In genomic region chr22:39486951-39487825, GRCh38 we compare ENCODE assay signal across 31 cellular contexts. TPM values are rescaled to one million over a fixed set of nuclear protein-coding genes. Genes with fewer than 3 reads are reported as not detected.
DNase-seq lines count a peak whose midpoint lies in the region; ATAC-seq, FAIRE-seq and TF ChIP-seq lines count a peak whose summit lies in the region.
"Had no signal": no experiment of that assay in that cellular context is flagged by ENCODE, and none has a peak within 500 bp of the region (broad histone marks: within the 10 kb centered on the region; RNA-seq: fewer than 3 reads in every experiment).

No MANE protein-coding gene starts in this region.

- no peaks in the 10 kb centered on the region for H3K27me3 ChIP-seq in heart left ventricle
- no peaks in the 10 kb centered on the region for H3K27me3 ChIP-seq in neuronal stem cell (ENCODE audit: control insufficient read depth in 3 of 3, insufficient read depth in 3 of 3, low read depth in 1 of 3, low read length in 3 of 3)
- H3K27me3 ChIP-seq in small intestine (ENCODE audit: control insufficient read depth in 2 of 2, insufficient read depth in 2 of 2, low read length in 2 of 2), result no peaks in the 10 kb centered on the region
- H3K27me3 ChIP-seq in colonic mucosa, result no peaks in the 10 kb centered on the region
- H3K27me3 ChIP-seq: adrenal gland, MG63, upper lobe of left lung had no signal

- no peak overlapping the region for H3K4ac ChIP-seq in neuronal stem cell (ENCODE audit: low read length)

- no peak overlapping the region for H4K91ac ChIP-seq in neuronal stem cell (ENCODE audit: low read depth, low read length, poor library complexity)

- TF ChIP-seq POLR2A in heart left ventricle (IDR thresholded peaks at IDR 0.05), result no peak

- H3K27ac ChIP-seq in heart left ventricle (peak overlapping the region in 1 of 12 donors; percentile 22), neuronal stem cell (replicated peaks; ENCODE audit: low read length) (no peak overlapping the region), small intestine (ENCODE audit: low read depth in 1 of 2, low read length in 1 of 2) (no peak overlapping the region), colonic mucosa (no peak overlapping the region)
- H3K27ac ChIP-seq: A549, adrenal gland, HL-60, KMS-11, PC-9, upper lobe of left lung had no signal

- H3K9me3 ChIP-seq in heart left ventricle (no peaks in the 10 kb centered on the region), neuronal stem cell (replicated peaks in 1 of 2; ENCODE audit: control insufficient read depth in 2 of 2, insufficient read depth in 1 of 2, low read depth in 1 of 2, low read length in 2 of 2) (no peaks in the 10 kb centered on the region), small intestine (ENCODE audit: control insufficient read depth, low read depth) (no peaks in the 10 kb centered on the region), colonic mucosa (no peaks in the 10 kb centered on the region)
- H3K9me3 ChIP-seq: A549, adrenal gland, MG63, upper lobe of left lung had no signal

- intact Hi-C loops in heart left ventricle (cut with DNase I) (no loop called here), cardiac septum (cut with DNase I) (no loop called here), left cardiac atrium (cut with DNase I) (no loop called here), colonic mucosa (cut with DNase I) (no loop called here)

- H3K4me2 ChIP-seq in neuronal stem cell (ENCODE audit: insufficient read depth, low read length, poor library complexity, severe bottlenecking), result peak overlapping the region; percentile 18
- H3K4me2 ChIP-seq: A549, KMS-11, PC-9 had no signal

- H2BK12ac ChIP-seq in neuronal stem cell (ENCODE audit: low read length), result peak overlapping the region; percentile 10

- ATAC-seq in heart left ventricle (peak in 3 of 4 donors; percentile 18 to 66 (median 26)), left cardiac atrium (peak; percentile 10 to 34), GM21360 (IDR thresholded peaks at IDR 0.05; ENCODE audit: unreplicated experiment) (no peak)
- ATAC-seq: A549; activated CD8-positive, alpha-beta T cell treated with anti-CD3 and anti-CD28 coated beads, Interleukin-2, amount 10 ng/mL, durations not matched to agents 7 days and 5 days; activated T-helper 17 cell treated with anti-CD3 and anti-CD28 coated beads, Interleukin-2, amount 50 U/mL, for 72 hours; stimulated activated memory B cell treated with anti-CD40 and anti-IgM and Interleukin-4, amounts not matched to agents 10 μg/mL and 1 μg/mL and 100 μg/mL, for 72 hours; T-helper 17 cell had no signal

- H2AK5ac ChIP-seq in neuronal stem cell (ENCODE audit: low read depth, low read length), result peak overlapping the region; percentile 63

- TF ChIP-seq CTCF in heart left ventricle (IDR thresholded peaks at IDR 0.05) (no peak), colonic mucosa (IDR thresholded peaks at IDR 0.05) (no peak)

- peaks cover 0 to 17% (median 0%) of the 10 kb centered on the region in 12 donors for H3K4me1 ChIP-seq in heart left ventricle
- H3K4me1 ChIP-seq in neuronal stem cell (ENCODE audit: control insufficient read depth in 2 of 2, insufficient read depth in 1 of 2, low read depth in 1 of 2, low read length in 2 of 2), result peaks cover 0 to 2% of the 10 kb centered on the region in 2 donors
- H3K4me1 ChIP-seq in small intestine (ENCODE audit: control insufficient read depth in 2 of 2, insufficient read depth in 1 of 2, low read depth in 1 of 2, low read length in 1 of 2), result peaks cover 0 to 8% of the 10 kb centered on the region in 2 donors
- H3K4me1 ChIP-seq in colonic mucosa, result peaks cover 7% of the 10 kb centered on the region
- H3K4me1 ChIP-seq: A549 had no signal

- peak in 1 of 5 donors; percentile 55 for DNase-seq in heart left ventricle
- DNase-seq in cardiac septum (ENCODE audit: low spot score), result no peak
- no peak for DNase-seq in left cardiac atrium
- no peak for DNase-seq in neuronal stem cell (ENCODE audit: low spot score)
- DNase-seq in small intestine, result no peak
- DNase-seq in activated T-cell treated with anti-CD3 and anti-CD28 coated beads, Interleukin-2, amount 50 U/mL, for 48 hours, result no peak
- DNase-seq in colonic mucosa, result no peak
- DNase-seq: activated CD4-positive, alpha-beta T cell treated with anti-CD3 and anti-CD28 coated beads for 1 hour; activated CD8-positive, alpha-beta T cell treated with anti-CD3 and anti-CD28 coated beads, Interleukin-2, amount 10 ng/mL, durations not matched to agents 7 days and 5 days; activated naive CD4-positive, alpha-beta T cell treated with anti-CD3 and anti-CD28 coated beads, Interleukin-2, amount 10 ng/mL, durations not matched to agents 7 days and 5 days; adrenal gland; CD4-positive, alpha-beta memory T cell; HCEC 1CT; MG63; naive B cell; NCI-H1105; NCI-H2029 treated with DMSO at 0.1 percent for 48 hours; NCI-H526 treated with DMSO at 0.1 percent for 48 hours; PC-9; T-helper 17 cell had no signal

- H4K8ac ChIP-seq in neuronal stem cell (ENCODE audit: low read depth, low read length), result no peak overlapping the region

- no peak overlapping the region for H2BK5ac ChIP-seq in neuronal stem cell (ENCODE audit: low read length)

- H3K79me1 ChIP-seq in neuronal stem cell (ENCODE audit: low read depth, low read length), result peaks cover 1% of the 10 kb centered on the region

- no peak overlapping the region for H2BK120ac ChIP-seq in neuronal stem cell (ENCODE audit: low read depth, low read length)

- peak overlapping the region; percentile 70 for H3K9ac ChIP-seq in neuronal stem cell (ENCODE audit: low read depth, low read length, poor library complexity)
- H3K9ac ChIP-seq in colonic mucosa (ENCODE audit: low read depth in 2 of 2, low read length in 2 of 2), result no peak overlapping the region
- H3K9ac ChIP-seq: KMS-11 had no signal

- H3K18ac ChIP-seq in neuronal stem cell (ENCODE audit: low read length), result no peak overlapping the region

- H3K4me3 ChIP-seq in heart left ventricle (no peak overlapping the region), neuronal stem cell (ENCODE audit: low read length in 2 of 2) (no peak overlapping the region), small intestine (ENCODE audit: low read depth in 1 of 2, low read length in 2 of 2) (no peak overlapping the region), colonic mucosa (no peak overlapping the region)
- H3K4me3 ChIP-seq: A549, adrenal gland, MG63, PC-9, upper lobe of left lung had no signal

- H3K23ac ChIP-seq in neuronal stem cell (ENCODE audit: low read depth, low read length, poor library complexity), result no peak overlapping the region

- FAIRE-seq in small intestine (lab: Jason Lieb, UNC), result no peak
- FAIRE-seq: A549, endothelial cell of umbilical vein, GM18507 had no signal

- no peak overlapping the region for H3K14ac ChIP-seq in neuronal stem cell (ENCODE audit: low read length)

- 70 to 84% (median 81%) methylated on average over 24 to 45 of the region's 45 CpGs for WGBS in heart left ventricle, 4 donors
- no CpG with 5 or more reads among the region's 45 CpGs for WGBS in neuronal stem cell (ENCODE audit: extremely low coverage in 2 of 2, insufficient read length in 2 of 2, insufficient replicate concordance in 1 of 2), 2 donors
- WGBS in small intestine, 3 donors, result 83 to 88% (median 87%) methylated on average over 37 to 45 of the region's 45 CpGs

- H3K36me3 ChIP-seq in heart left ventricle (peaks cover 0 to 9% (median 0%) of the 10 kb centered on the region in 9 donors), neuronal stem cell (replicated peaks in 1 of 2; ENCODE audit: control insufficient read depth in 2 of 2, insufficient read depth in 2 of 2, low read length in 2 of 2) (peaks cover 0 to 16% of the 10 kb centered on the region in 2 donors), small intestine (ENCODE audit: control insufficient read depth in 2 of 2, insufficient read depth in 2 of 2, low read length in 2 of 2) (peaks cover 3 to 4% of the 10 kb centered on the region in 2 donors), colonic mucosa (no peaks in the 10 kb centered on the region)
- H3K36me3 ChIP-seq: adrenal gland, MG63 had no signal

- H2AFZ ChIP-seq in neuronal stem cell (ENCODE audit: low read length), result no peak overlapping the region
- H2AFZ ChIP-seq: PC-9 had no signal

- H2BK15ac ChIP-seq in neuronal stem cell (ENCODE audit: low read length), result no peak overlapping the region

RNA-seq across cellular contexts. Expression of gene MIEF1, which starts 14.9 kb away (rescaled TPM):
- total RNA-seq in heart left ventricle (10 to 100 TPM; 15.4 to 25.2 (median 18.7) TPM), cardiac septum (19.4 TPM), left cardiac atrium (10 to 100 TPM; 18.1 to 29.0 TPM), colonic mucosa (10 to 100 TPM; 28.6 to 36.6 TPM)
- polyA plus RNA-seq in heart left ventricle (10 to 100 TPM in 1 of 2 donors, 1 to 10 TPM in 1; 6.5 to 22.3 TPM), small intestine (10 to 100 TPM; 12.2 to 22.1 (median 15.4) TPM)
- polyA plus RNA-seq in neuronal stem cell (2013, experiment 1 of 2), result 27.3 TPM
- 27.0 TPM for polyA plus RNA-seq in neuronal stem cell (2013, experiment 2 of 2)

RNA-seq across cellular contexts. Expression of gene MGAT3, which starts 30.4 kb away (rescaled TPM):
- total RNA-seq in heart left ventricle (1 to 10 TPM; 3.4 to 9.9 (median 4.7) TPM), cardiac septum (24.1 TPM), left cardiac atrium (10 to 100 TPM; 11.6 to 13.7 TPM), colonic mucosa (10 to 100 TPM in 1 of 2 donors, 1 to 10 TPM in 1; 8.9 to 19.1 TPM)
- polyA plus RNA-seq in heart left ventricle (1 to 10 TPM; 2.2 to 2.6 TPM), small intestine (10 to 100 TPM; 11.1 to 21.6 (median 12.7) TPM)
- 13.5 TPM for polyA plus RNA-seq in neuronal stem cell (2013, experiment 1 of 2)
- polyA plus RNA-seq in neuronal stem cell (2013, experiment 2 of 2), result 13.6 TPM
- total RNA-seq: endothelial cell of umbilical vein, fibroblast of lung, PC-9, pulmonary artery endothelial cell had no signal
- polyA plus RNA-seq: CD4-positive, alpha-beta memory T cell; endothelial cell of umbilical vein had no signal

RNA-seq across cellular contexts. Expression of gene ATF4, which starts 33.2 kb away (rescaled TPM):
- total RNA-seq in heart left ventricle (100 to 1,000 TPM; 117 to 322 (median 168) TPM), cardiac septum (177 TPM), left cardiac atrium (100 to 1,000 TPM; 203 to 294 TPM), colonic mucosa (100 to 1,000 TPM; 279 to 302 TPM)
- polyA plus RNA-seq in heart left ventricle (100 to 1,000 TPM; 378 to 458 TPM), small intestine (100 to 1,000 TPM; 471 to 709 (median 539) TPM)
- polyA plus RNA-seq in neuronal stem cell (2013, experiment 1 of 2), result 261 TPM
- 254 TPM for polyA plus RNA-seq in neuronal stem cell (2013, experiment 2 of 2)

RNA-seq across cellular contexts. Expression of gene RPS19BP1, which starts 45.4 kb away (rescaled TPM):
- total RNA-seq in heart left ventricle, result 100 to 1,000 TPM in 2 of 9 donors, 10 to 100 TPM in 7; 33.2 to 108 (median 44.5) TPM
- polyA plus RNA-seq in heart left ventricle, result 100 to 1,000 TPM; 154 to 220 TPM
- total RNA-seq in cardiac septum, result 43.7 TPM
- 10 to 100 TPM; 66.1 to 70.7 TPM for total RNA-seq in left cardiac atrium
- 48.7 TPM for polyA plus RNA-seq in neuronal stem cell (2013, experiment 1 of 2)
- polyA plus RNA-seq in neuronal stem cell (2013, experiment 2 of 2), result 48.2 TPM
- 100 to 1,000 TPM; 179 to 186 (median 183) TPM for polyA plus RNA-seq in small intestine
- total RNA-seq in colonic mucosa, result 100 to 1,000 TPM in 1 of 2 donors, 10 to 100 TPM in 1; 61.4 to 111 TPM
